In the genomic region with DNA sequence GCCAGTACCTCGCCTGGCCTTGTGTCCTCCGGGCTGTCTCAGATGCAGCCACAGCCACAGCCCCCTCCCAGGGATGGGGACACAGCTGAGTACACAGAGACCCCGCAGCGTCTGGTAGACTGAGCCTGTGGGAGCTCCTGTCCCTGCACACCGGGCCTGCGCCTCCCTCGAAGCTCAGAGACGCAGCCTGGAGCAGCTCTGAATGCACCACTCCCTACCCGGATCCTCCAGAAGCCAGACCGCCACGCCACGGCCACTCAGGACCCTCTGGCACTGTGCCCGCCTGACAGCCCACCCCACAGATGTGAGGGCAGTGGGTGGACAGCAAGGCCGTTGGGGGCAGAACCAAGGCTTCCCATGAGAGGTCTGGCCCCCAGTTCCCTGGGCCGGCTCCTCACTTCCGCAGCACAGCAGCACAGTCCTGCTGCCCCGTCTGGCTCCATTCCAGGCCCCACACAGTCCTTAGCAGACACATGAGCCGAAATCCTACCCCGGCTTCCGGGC, we compare ENCODE assay signal across 17 cellular contexts. TPM values are rescaled to one million over a fixed set of nuclear protein-coding genes. Genes with fewer than 3 reads are reported as not detected.
DNase-seq lines count a peak whose midpoint lies in the region; ATAC-seq and TF ChIP-seq lines count a peak whose summit lies in the region.
"Had no signal": no experiment of that assay in that cellular context is flagged by ENCODE, and none has a peak within 500 bp of the region (broad histone marks: within the 10 kb centered on the region; RNA-seq: fewer than 3 reads in every experiment).

No MANE protein-coding gene starts in this region.

- ATAC-seq in SK-N-SH treated with all-trans-retinoic acid at 6 μM for 48 hours (no peak), HG02870 (IDR thresholded peaks at IDR 0.05; ENCODE audit: unreplicated experiment) (no peak)

- DNase-seq in SK-N-SH (peak; percentile 42), NCI-H69 (lab: John Stamatoyannopoulos, UW) (peak; percentile 23), glutamatergic neuron (peak; percentile 16), sigmoid colon (peak; percentile 61), SW480 (ENCODE audit: low spot score) (no peak), iPS-NIHi11 (ENCODE audit: low spot score) (no peak)
- DNase-seq: AML-193, DMS79 treated with DMSO at 0.1 percent for 48 hours, GOT3, KBM-7, NCI-H1105, NCI-H187, NCI-H2227 treated with DMSO at 0.1 percent for 48 hours, NCI-H524 had no signal

- WGBS in SK-N-SH (ENCODE audit: low lambda C conversion rate), result 96% methylated on average over 13 of the region's 20 CpGs
- WGBS in sigmoid colon, 2 donors, result 81 to 89% methylated on average over 20 of the region's 20 CpGs

- H3K79me2 ChIP-seq in SK-N-SH (ENCODE audit: insufficient read depth), result no peaks in the 10 kb centered on the region

- no peaks in the 10 kb centered on the region for H3K9me2 ChIP-seq in SK-N-SH

- no peak for TF ChIP-seq CTCF in SK-N-SH (IDR thresholded peaks at IDR 0.05)
- no peak for TF ChIP-seq CTCF in glutamatergic neuron (IDR thresholded peaks at IDR 0.05; ENCODE audit: partially characterized antibody, unreplicated experiment)
- TF ChIP-seq CTCF in sigmoid colon (IDR thresholded peaks at IDR 0.05), result no peak

- no peak overlapping the region for H3K4me3 ChIP-seq in SK-N-SH (ENCODE audit: low read depth in 2 of 2, low read length in 1 of 2)
- no peak overlapping the region for H3K4me3 ChIP-seq in sigmoid colon

- H3K27me3 Mint-ChIP-seq in glutamatergic neuron (ENCODE audit: unreplicated experiment), result peaks cover 2% of the 10 kb centered on the region

- no peak overlapping the region for H3K4me3 Mint-ChIP-seq in glutamatergic neuron (ENCODE audit: unreplicated experiment)

- POLR2A ChIA-PET in SK-N-SH (lab: Yijun Ruan, JAX), result no interaction called here

- H3K36me3 ChIP-seq in SK-N-SH (replicated peaks in 1 of 2; ENCODE audit: control insufficient read depth in 1 of 2, insufficient read depth in 2 of 2, low read length in 1 of 2), result no peaks in the 10 kb centered on the region
- H3K36me3 ChIP-seq in sigmoid colon, result no peaks in the 10 kb centered on the region

- intact Hi-C loops in sigmoid colon (cut with DNase I), result no loop called here

- H3K9me3 Mint-ChIP-seq in glutamatergic neuron (ENCODE audit: unreplicated experiment), result no peaks in the 10 kb centered on the region

- H3K27me3 ChIP-seq in SK-N-SH (ENCODE audit: insufficient read depth) (no peaks in the 10 kb centered on the region), sigmoid colon (no peaks in the 10 kb centered on the region)

- no peak overlapping the region for H3K4me2 ChIP-seq in SK-N-SH

- no peaks in the 10 kb centered on the region for H3K36me3 Mint-ChIP-seq in glutamatergic neuron (ENCODE audit: unreplicated experiment)

- TF ChIP-seq EP300 in SK-N-SH (IDR thresholded peaks at IDR 0.05; ENCODE audit: borderline replicate concordance in 1 of 2, low read depth in 1 of 2, low read length in 1 of 2) (no peak), sigmoid colon (IDR thresholded peaks at IDR 0.05) (no peak)

- H3K9ac ChIP-seq in SK-N-SH, result no peak overlapping the region

- H3K27ac Mint-ChIP-seq in glutamatergic neuron (ENCODE audit: unreplicated experiment), result no peak overlapping the region

- H3K4me1 Mint-ChIP-seq in glutamatergic neuron (ENCODE audit: low read depth, unreplicated experiment), result peaks cover 2% of the 10 kb centered on the region

- no peak overlapping the region for H2AFZ ChIP-seq in SK-N-SH (ENCODE audit: low read depth)

- H4K20me1 ChIP-seq in SK-N-SH (ENCODE audit: insufficient read depth), result no peaks in the 10 kb centered on the region

- H3K27ac ChIP-seq in SK-N-SH (ENCODE audit: low read depth in 2 of 2, low read length in 1 of 2) (no peak overlapping the region), sigmoid colon (no peak overlapping the region)
- H3K27ac ChIP-seq: 22Rv1 had no signal

- no peak for TF ChIP-seq POLR2A in sigmoid colon (IDR thresholded peaks at IDR 0.05)

- TF ChIP-seq RAD21 in SK-N-SH (IDR thresholded peaks at IDR 0.05; ENCODE audit: low read length), result no peak

- CTCF ChIA-PET in SK-N-SH (lab: Yijun Ruan, JAX), result interaction anchor here (1.1 to 1.7 kb wide), 2 partner anchors 22 to 62 kb away, joined by 3 to 4 read pairs; a partner anchor contains a TSS

- no peaks in the 10 kb centered on the region for H3K9me3 ChIP-seq in SK-N-SH
- H3K9me3 ChIP-seq in sigmoid colon, result no peaks in the 10 kb centered on the region

- H3F3A ChIP-seq in SK-N-SH (replicated peaks; ENCODE audit: insufficient read depth), result no peaks in the 10 kb centered on the region

- H3K4me1 ChIP-seq in SK-N-SH (ENCODE audit: control insufficient read depth in 1 of 2, insufficient read depth in 2 of 2, low read depth in 1 of 2, low read length in 1 of 2), result no peaks in the 10 kb centered on the region; a peak in 1 of 4 replicates
- no peaks in the 10 kb centered on the region for H3K4me1 ChIP-seq in sigmoid colon

TF ChIP-seq in SK-N-SH, 30 proteins besides CTCF, POLR2A, EP300 and RAD21 (continues in another document):
- TF ChIP-seq NRF1 (IDR thresholded peaks at IDR 0.05; ENCODE audit: low read depth, low read length) (no peak), SIN3A (IDR thresholded peaks at IDR 0.05; ENCODE audit: borderline replicate concordance, low read depth, low read length) (no peak), MEF2A (IDR thresholded peaks at IDR 0.05; ENCODE audit: borderline replicate concordance, low read depth) (no peak), ELF1 (IDR thresholded peaks at IDR 0.05) (no peak), TCF12 (IDR thresholded peaks at IDR 0.05) (no peak), TAF1 (IDR thresholded peaks at IDR 0.05; ENCODE audit: borderline replicate concordance, low read depth, low read length) (no peak), RXRA (IDR thresholded peaks at IDR 0.05; ENCODE audit: borderline replicate concordance, low read depth) (no peak), POLR2AphosphoS5 (IDR thresholded peaks at IDR 0.05; ENCODE audit: low read depth, low read length) (no peak), EZH2phosphoT487 (IDR thresholded peaks at IDR 0.05; ENCODE audit: borderline replicate concordance, low read depth) (no peak), FOSL2 (IDR thresholded peaks at IDR 0.05; ENCODE audit: borderline replicate concordance, low read depth) (no peak)
- TF ChIP-seq, protein P1, sequence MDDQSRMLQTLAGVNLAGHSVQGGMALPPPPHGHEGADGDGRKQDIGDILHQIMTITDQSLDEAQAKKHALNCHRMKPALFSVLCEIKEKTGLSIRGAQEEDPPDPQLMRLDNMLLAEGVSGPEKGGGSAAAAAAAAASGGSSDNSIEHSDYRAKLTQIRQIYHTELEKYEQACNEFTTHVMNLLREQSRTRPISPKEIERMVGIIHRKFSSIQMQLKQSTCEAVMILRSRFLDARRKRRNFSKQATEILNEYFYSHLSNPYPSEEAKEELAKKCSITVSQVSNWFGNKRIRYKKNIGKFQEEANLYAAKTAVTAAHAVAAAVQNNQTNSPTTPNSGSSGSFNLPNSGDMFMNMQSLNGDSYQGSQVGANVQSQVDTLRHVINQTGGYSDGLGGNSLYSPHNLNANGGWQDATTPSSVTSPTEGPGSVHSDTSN (IDR thresholded peaks at IDR 0.05), result no peak
- TF ChIP-seq, protein P2, sequence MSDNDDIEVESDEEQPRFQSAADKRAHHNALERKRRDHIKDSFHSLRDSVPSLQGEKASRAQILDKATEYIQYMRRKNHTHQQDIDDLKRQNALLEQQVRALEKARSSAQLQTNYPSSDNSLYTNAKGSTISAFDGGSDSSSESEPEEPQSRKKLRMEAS (IDR thresholded peaks at IDR 0.05; ENCODE audit: low read depth), result no peak

TF ChIP-seq in SK-N-SH treated with all-trans-retinoic acid at 6 μM for 48 hours, 23 proteins besides CTCF, POLR2A, EP300 and RAD21 (continues in another document):
- TF ChIP-seq TOX (CRISPR knock-in tag; IDR thresholded peaks at IDR 0.05; ENCODE audit: borderline replicate concordance), result no peak
- TF ChIP-seq BACH2 (CRISPR knock-in tag; IDR thresholded peaks at IDR 0.05; ENCODE audit: borderline replicate concordance), result no peak
- no peak for TF ChIP-seq ZC3H10 (CRISPR knock-in tag; IDR thresholded peaks at IDR 0.05)
- TF ChIP-seq, protein P3, sequence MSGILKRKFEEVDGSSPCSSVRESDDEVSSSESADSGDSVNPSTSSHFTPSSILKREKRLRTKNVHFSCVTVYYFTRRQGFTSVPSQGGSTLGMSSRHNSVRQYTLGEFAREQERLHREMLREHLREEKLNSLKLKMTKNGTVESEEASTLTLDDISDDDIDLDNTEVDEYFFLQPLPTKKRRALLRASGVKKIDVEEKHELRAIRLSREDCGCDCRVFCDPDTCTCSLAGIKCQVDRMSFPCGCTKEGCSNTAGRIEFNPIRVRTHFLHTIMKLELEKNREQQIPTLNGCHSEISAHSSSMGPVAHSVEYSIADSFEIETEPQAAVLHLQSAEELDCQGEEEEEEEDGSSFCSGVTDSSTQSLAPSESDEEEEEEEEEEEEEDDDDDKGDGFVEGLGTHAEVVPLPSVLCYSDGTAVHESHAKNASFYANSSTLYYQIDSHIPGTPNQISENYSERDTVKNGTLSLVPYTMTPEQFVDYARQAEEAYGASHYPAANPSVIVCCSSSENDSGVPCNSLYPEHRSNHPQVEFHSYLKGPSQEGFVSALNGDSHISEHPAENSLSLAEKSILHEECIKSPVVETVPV (CRISPR knock-in tag; IDR thresholded peaks at IDR 0.05), result no peak
- TF ChIP-seq, protein P4, sequence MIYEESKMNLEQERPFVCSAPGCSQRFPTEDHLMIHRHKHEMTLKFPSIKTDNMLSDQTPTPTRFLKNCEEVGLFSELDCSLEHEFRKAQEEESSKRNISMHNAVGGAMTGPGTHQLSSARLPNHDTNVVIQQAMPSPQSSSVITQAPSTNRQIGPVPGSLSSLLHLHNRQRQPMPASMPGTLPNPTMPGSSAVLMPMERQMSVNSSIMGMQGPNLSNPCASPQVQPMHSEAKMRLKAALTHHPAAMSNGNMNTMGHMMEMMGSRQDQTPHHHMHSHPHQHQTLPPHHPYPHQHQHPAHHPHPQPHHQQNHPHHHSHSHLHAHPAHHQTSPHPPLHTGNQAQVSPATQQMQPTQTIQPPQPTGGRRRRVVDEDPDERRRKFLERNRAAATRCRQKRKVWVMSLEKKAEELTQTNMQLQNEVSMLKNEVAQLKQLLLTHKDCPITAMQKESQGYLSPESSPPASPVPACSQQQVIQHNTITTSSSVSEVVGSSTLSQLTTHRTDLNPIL (CRISPR knock-in tag; IDR thresholded peaks at IDR 0.05; ENCODE audit: low read depth), result no peak
- TF ChIP-seq SNAI2 (CRISPR knock-in tag; IDR thresholded peaks at IDR 0.05), result no peak
- no peak for TF ChIP-seq RARB (CRISPR knock-in tag; IDR thresholded peaks at IDR 0.05)

RNA-seq across cellular contexts. Expression of a gene that starts 40.8 kb away (rescaled TPM):
- polyA plus RNA-seq in SK-N-SH (2012; rRNA removed) (not detected in 2 replicates), sigmoid colon (under 1 TPM in 1 of 3 donors, not detected in 2; 0.03 TPM)
- 0.01 TPM in 1 of 2 replicates, not detected in the other for polyA plus RNA-seq in SK-N-SH (2012; cell fraction: cytosol; rRNA removed)
- 0.01 and 0.05 TPM in 2 replicates for polyA plus RNA-seq in SK-N-SH (2012; cell fraction: nucleus; rRNA removed)
- total RNA-seq in glutamatergic neuron (ENCODE audit: unreplicated experiment) (1.2 TPM), sigmoid colon (1 to 10 TPM in 1 of 4 donors, under 1 TPM in 2, not detected in 1; 0.27 to 1.1 (median 0.49) TPM)

RNA-seq across cellular contexts. Expression of a gene that starts 45.6 kb away (rescaled TPM):
- polyA plus RNA-seq in SK-N-SH (2012; rRNA removed), result 29.5 and 36.7 TPM in 2 replicates
- 5.5 and 11.0 TPM in 2 replicates for polyA plus RNA-seq in SK-N-SH (2012; cell fraction: cytosol; rRNA removed)
- 159 and 241 TPM in 2 replicates for polyA plus RNA-seq in SK-N-SH (2012; cell fraction: nucleus; rRNA removed)
- total RNA-seq in glutamatergic neuron (ENCODE audit: unreplicated experiment), result 49.8 TPM
- 10 to 100 TPM; 17.1 to 24.6 (median 19.8) TPM for total RNA-seq in sigmoid colon
- 10 to 100 TPM; 16.8 to 66.0 (median 20.3) TPM for polyA plus RNA-seq in sigmoid colon

Comparison
In these comparisons a context has a peak if more than half of its experiments do, and no peak if none do; other contexts are left out.
1. DNase-seq: peak in SK-N-SH (single experiment), NCI-H69 (single experiment), glutamatergic neuron (single experiment) and sigmoid colon (single experiment); none in SW480 (single experiment) and iPS-NIHi11 (single experiment).